27 cellular contexts compared by ENCODE assay signal in the genomic region with DNA sequence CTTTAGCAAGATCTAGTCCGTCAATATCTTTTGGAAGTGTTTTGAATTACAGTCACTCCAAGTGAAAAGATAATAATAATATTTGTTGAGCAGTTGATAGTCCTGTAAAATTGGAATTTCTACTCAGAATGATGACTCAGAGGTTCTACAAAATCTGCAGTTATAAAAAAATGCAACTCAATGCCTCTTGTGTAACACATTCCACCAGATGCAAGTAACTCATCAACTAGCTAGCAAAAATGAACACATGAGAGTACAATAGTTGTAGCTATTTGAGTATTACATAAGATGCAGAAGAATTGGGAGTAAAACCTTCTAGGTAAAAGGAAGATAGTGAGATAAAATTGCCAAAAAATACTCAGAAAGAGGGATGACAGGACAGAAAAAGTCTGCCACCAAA.
DNase-seq lines count a peak whose midpoint lies in the region; ATAC-seq and TF ChIP-seq lines count a peak whose summit lies in the region.
"Had no signal": no experiment of that assay in that cellular context is flagged by ENCODE, and none has a peak within 500 bp of the region (broad histone marks: within the 10 kb centered on the region; RNA-seq: fewer than 3 reads in every experiment).

No MANE protein-coding gene starts in this region.

- in situ Hi-C loops in ACHN (cut with HindIII; ENCODE audit: low pct_ligation_motif_present, low pct_unique_long_range_greater_than_20kb, low sequenced_read_pairs): no loop called here

- H3K27me3 Mint-ChIP-seq in activated CD8-positive, alpha-beta memory T cell treated with anti-CD3 and anti-CD28 coated beads, Interleukin-2, amount 10 ng/mL, durations not matched to agents 7 days and 5 days: no peaks in the 10 kb centered on the region
- H3K27me3 Mint-ChIP-seq: activated CD4-positive, alpha-beta T cell treated with anti-CD3 and anti-CD28 coated beads, Interleukin-2, amount 10 ng/mL, durations not matched to agents 24 days and 14 days; activated naive CD8-positive, alpha-beta T cell treated with anti-CD3 and anti-CD28 coated beads for 36 hours; CD4-positive, alpha-beta memory T cell; effector memory CD8-positive, alpha-beta T cell had no signal

- H3K36me3 Mint-ChIP-seq in activated CD8-positive, alpha-beta memory T cell treated with anti-CD3 and anti-CD28 coated beads, Interleukin-2, amount 10 ng/mL, durations not matched to agents 7 days and 5 days: no peaks in the 10 kb centered on the region
- H3K36me3 Mint-ChIP-seq: activated naive CD8-positive, alpha-beta T cell treated with anti-CD3 and anti-CD28 coated beads for 36 hours; CD4-positive, alpha-beta memory T cell had no signal

- CTCF ChIA-PET in activated CD8-positive, alpha-beta memory T cell treated with anti-CD3 and anti-CD28 coated beads, Interleukin-2, amount 10 ng/mL, durations not matched to agents 7 days and 5 days (lab: Charles Lee): no interaction called here

- H3K4me1 Mint-ChIP-seq in activated CD8-positive, alpha-beta memory T cell treated with anti-CD3 and anti-CD28 coated beads, Interleukin-2, amount 10 ng/mL, durations not matched to agents 7 days and 5 days: no peaks in the 10 kb centered on the region
- H3K4me1 Mint-ChIP-seq: activated CD4-positive, alpha-beta T cell treated with anti-CD3 and anti-CD28 coated beads, Interleukin-2, amount 10 ng/mL, durations not matched to agents 24 days and 14 days; activated naive CD8-positive, alpha-beta T cell treated with anti-CD3 and anti-CD28 coated beads for 36 hours; CD4-positive, alpha-beta memory T cell; nephron had no signal

- ATAC-seq in foreskin keratinocyte (no peak), HG03354 (IDR thresholded peaks at IDR 0.05; ENCODE audit: poor library complexity, severe bottlenecking, unreplicated experiment) (no peak)
- ATAC-seq in activated CD8-positive, alpha-beta memory T cell treated with anti-CD3 and anti-CD28 coated beads, Interleukin-2, amount 10 ng/mL, durations not matched to agents 7 days and 5 days: no peak
- ATAC-seq: body of pancreas; effector memory CD8-positive, alpha-beta T cell; HCT116; heart right ventricle had no signal

- H3K27ac Mint-ChIP-seq in activated CD8-positive, alpha-beta memory T cell treated with anti-CD3 and anti-CD28 coated beads, Interleukin-2, amount 10 ng/mL, durations not matched to agents 7 days and 5 days: no peak overlapping the region
- H3K27ac Mint-ChIP-seq: activated CD4-positive, alpha-beta T cell treated with anti-CD3 and anti-CD28 coated beads, Interleukin-2, amount 10 ng/mL, durations not matched to agents 24 days and 14 days; activated naive CD8-positive, alpha-beta T cell treated with anti-CD3 and anti-CD28 coated beads for 36 hours; activated T-helper 1 cell treated with anti-CD3 and anti-CD28 coated beads, Interleukin-12 subunit alpha, Interleukin-12 subunit beta, Interleukin-2, Interleukin-4 antibody, amounts not matched to agents 30 ng/mL and 10 ng/mL and 1 ng/mL, durations not matched to agents 14 hours and 24 hours and 36 hours; CD4-positive, alpha-beta memory T cell; effector memory CD8-positive, alpha-beta T cell; nephron; T-helper 1 cell treated with Interleukin-12 subunit alpha and Interleukin-12 subunit beta and Interleukin-4 antibody, amounts not matched to agents 30 μg/mL and 1 μg/mL, for 36 hours had no signal

- H3K4me3 Mint-ChIP-seq in activated CD8-positive, alpha-beta memory T cell treated with anti-CD3 and anti-CD28 coated beads, Interleukin-2, amount 10 ng/mL, durations not matched to agents 7 days and 5 days: no peak overlapping the region
- H3K4me3 Mint-ChIP-seq: activated CD4-positive, alpha-beta T cell treated with anti-CD3 and anti-CD28 coated beads, Interleukin-2, amount 10 ng/mL, durations not matched to agents 24 days and 14 days; activated naive CD8-positive, alpha-beta T cell treated with anti-CD3 and anti-CD28 coated beads for 36 hours; activated T-helper 1 cell treated with anti-CD3 and anti-CD28 coated beads, Interleukin-12 subunit alpha, Interleukin-12 subunit beta, Interleukin-2, Interleukin-4 antibody, amounts not matched to agents 30 ng/mL and 10 ng/mL and 1 ng/mL, durations not matched to agents 14 hours and 24 hours and 36 hours; CD4-positive, alpha-beta memory T cell; effector memory CD8-positive, alpha-beta T cell; nephron; T-helper 1 cell treated with Interleukin-12 subunit alpha and Interleukin-12 subunit beta and Interleukin-4 antibody, amounts not matched to agents 30 μg/mL and 1 μg/mL, for 36 hours had no signal

- H3K4me1 ChIP-seq in foreskin keratinocyte: no peaks in the 10 kb centered on the region
- H3K4me1 ChIP-seq: body of pancreas, colonic mucosa, esophagus squamous epithelium, heart right ventricle, left ventricle myocardium inferior, Peyer's patch had no signal

- DNase-seq in ACHN: peak; percentile 61
- peak; percentile 51 for DNase-seq in GM03348 (ENCODE audit: low spot score)
- DNase-seq in amniotic epithelial cell (ENCODE audit: low read depth): peak; percentile 22
- peak; percentile 9 to 38 for DNase-seq in foreskin keratinocyte
- no peak for DNase-seq in activated CD8-positive, alpha-beta memory T cell treated with anti-CD3 and anti-CD28 coated beads, Interleukin-2, amount 10 ng/mL, durations not matched to agents 7 days and 5 days
- DNase-seq in cerebellar nuclear complex (lab: John Stamatoyannopoulos, UW): no peak
- DNase-seq in activated CD4-positive, alpha-beta T cell treated with anti-CD3 and anti-CD28 coated beads, Interleukin-2, amount 50 U/mL, for 1 hour: no peak
- DNase-seq: activated CD4-positive, alpha-beta T cell treated with anti-CD3 and anti-CD28 coated beads, Interleukin-2, amount 10 ng/mL, durations not matched to agents 24 days and 14 days; activated naive CD8-positive, alpha-beta T cell treated with anti-CD3 and anti-CD28 coated beads for 36 hours; body of pancreas; CD4-positive, alpha-beta memory T cell; colonic mucosa; DMS 273 treated with DMSO at 0.1 percent for 48 hours; effector memory CD8-positive, alpha-beta T cell; esophagus squamous epithelium; heart right ventricle; left ventricle myocardium inferior; NCI-H1092; NCI-H1930; NCI-H446; Peyer's patch; posterior cingulate gyrus had no signal

- H3K9me3 Mint-ChIP-seq in activated CD8-positive, alpha-beta memory T cell treated with anti-CD3 and anti-CD28 coated beads, Interleukin-2, amount 10 ng/mL, durations not matched to agents 7 days and 5 days (ENCODE audit: low read depth): peaks cover 17% of the 10 kb centered on the region
- H3K9me3 Mint-ChIP-seq: nephron had no signal

- no peaks in the 10 kb centered on the region for H3K27me3 ChIP-seq in foreskin keratinocyte
- H3K27me3 ChIP-seq: body of pancreas, colonic mucosa, esophagus squamous epithelium, heart right ventricle, Peyer's patch had no signal

- TF ChIP-seq CTCF in foreskin keratinocyte (conservative IDR thresholded peaks at IDR 0.05): no peak

- no peak overlapping the region for H3K27ac ChIP-seq in foreskin keratinocyte
- H3K27ac ChIP-seq: body of pancreas, colonic mucosa, esophagus squamous epithelium, heart right ventricle, left ventricle myocardium inferior, Peyer's patch had no signal

Comparison
In these comparisons a context has a peak if more than half of its experiments do, and no peak if none do; other contexts are left out.
1. DNase-seq: peak in ACHN (single experiment), GM03348 (single experiment), amniotic epithelial cell (single experiment) and foreskin keratinocyte (2 of 2); none in activated CD8-positive, alpha-beta memory T cell treated with anti-CD3 and anti-CD28 coated beads, Interleukin-2, amount 10 ng/mL, durations not matched to agents 7 days and 5 days (single experiment), cerebellar nuclear complex (0 of 2) and activated CD4-positive, alpha-beta T cell treated with anti-CD3 and anti-CD28 coated beads, Interleukin-2, amount 50 U/mL, for 1 hour (single experiment).